In genomic region chr9:112097712-112098688, GRCh38 we compare ENCODE assay signal across 8 cellular contexts.
DNase-seq lines count a peak whose midpoint lies in the region; ATAC-seq lines count a peak whose summit lies in the region.

No MANE protein-coding gene starts in this region.

- H3K18ac ChIP-seq in mesenchymal stem cell (ENCODE audit: low read depth in 1 of 2, low read length in 2 of 2) = peak overlapping the region in 1 of 2 experiments; percentile 57

- H3K27me3 ChIP-seq in mesenchymal stem cell (ENCODE audit: control insufficient read depth in 1 of 2, insufficient read depth in 1 of 2, low read length in 2 of 2) = no peaks in the 10 kb centered on the region

- peaks cover 8% of the 10 kb centered on the region for H3K79me1 ChIP-seq in mesenchymal stem cell (replicated peaks; ENCODE audit: low read length, poor library complexity, severe bottlenecking)

- H3K36me3 ChIP-seq in mesenchymal stem cell (ENCODE audit: control insufficient read depth in 1 of 2, insufficient read depth in 2 of 2, low read depth in 1 of 2, low read length in 2 of 2) = peaks cover 0 to 15% of the 10 kb centered on the region in 2 experiments

- no peak overlapping the region for H3K4me3 Mint-ChIP-seq in activated CD4-positive, alpha-beta memory T cell treated with anti-CD3 and anti-CD28 coated beads, Interleukin-2, amount 10 ng/mL, durations not matched to agents 7 days and 5 days

- H3K9me3 Mint-ChIP-seq in activated CD4-positive, alpha-beta memory T cell treated with anti-CD3 and anti-CD28 coated beads, Interleukin-2, amount 10 ng/mL, durations not matched to agents 7 days and 5 days = no peaks in the 10 kb centered on the region

- H2AK5ac ChIP-seq in mesenchymal stem cell (ENCODE audit: low read length, severe bottlenecking) = peak overlapping the region; percentile 64

- no peak overlapping the region for H3K4me2 ChIP-seq in mesenchymal stem cell (ENCODE audit: low read length, poor library complexity, severe bottlenecking)

- no peak overlapping the region for H3K4ac ChIP-seq in mesenchymal stem cell (ENCODE audit: low read depth in 1 of 2, low read length in 2 of 2)

- CTCF ChIA-PET in activated CD4-positive, alpha-beta memory T cell treated with anti-CD3 and anti-CD28 coated beads, Interleukin-2, amount 10 ng/mL, durations not matched to agents 7 days and 5 days (lab: Charles Lee) = interaction anchor here (0.6 to 8.0 kb wide), 28 partner anchors 8 to 451 kb away, joined by 3 to 84 read pairs (median 4); partner anchors contain the start of genes HSDL2 and PTBP3

- H3K14ac ChIP-seq in mesenchymal stem cell (ENCODE audit: low read length in 2 of 2) = no peak overlapping the region

- peak overlapping the region; percentile 56 for H3K27ac ChIP-seq in mesenchymal stem cell (ENCODE audit: low read length, poor library complexity, severe bottlenecking)

- no peak overlapping the region for H2BK120ac ChIP-seq in mesenchymal stem cell (ENCODE audit: low read depth, low read length)

- H3K4me1 Mint-ChIP-seq in activated CD4-positive, alpha-beta memory T cell treated with anti-CD3 and anti-CD28 coated beads, Interleukin-2, amount 10 ng/mL, durations not matched to agents 7 days and 5 days = peaks cover 37% of the 10 kb centered on the region

- H3K4me3 ChIP-seq in mesenchymal stem cell (ENCODE audit: insufficient read depth in 1 of 2, low read depth in 1 of 2, low read length in 2 of 2) = no peak overlapping the region

- WGBS in mesenchymal stem cell = 63% methylated on average over 14 of the region's 15 CpGs

- H3K27me3 Mint-ChIP-seq in activated CD4-positive, alpha-beta memory T cell treated with anti-CD3 and anti-CD28 coated beads, Interleukin-2, amount 10 ng/mL, durations not matched to agents 7 days and 5 days = no peaks in the 10 kb centered on the region

- H3K27ac Mint-ChIP-seq in activated CD4-positive, alpha-beta memory T cell treated with anti-CD3 and anti-CD28 coated beads, Interleukin-2, amount 10 ng/mL, durations not matched to agents 7 days and 5 days = no peak overlapping the region

- POLR2A ChIA-PET in activated CD4-positive, alpha-beta memory T cell treated with anti-CD3 and anti-CD28 coated beads, Interleukin-2, amount 10 ng/mL, durations not matched to agents 7 days and 5 days (lab: Charles Lee) = interaction anchor here (1.0 to 1.3 kb wide), 2 partner anchors 234 to 235 kb away, joined by 4 to 5 read pairs; partner anchors contain the start of gene PTBP3

- peak; percentile 79 for DNase-seq in EH (ENCODE audit: low read depth)
- DNase-seq in HK-2 (ENCODE audit: unreplicated experiment) = peak; percentile 68
- DNase-seq in NCI-H748 (lab: John Stamatoyannopoulos, UW; ENCODE audit: unreplicated experiment) = peak; percentile 70
- peak; percentile 74 for DNase-seq in activated CD4-positive, alpha-beta memory T cell treated with anti-CD3 and anti-CD28 coated beads, Interleukin-2, amount 10 ng/mL, durations not matched to agents 7 days and 5 days
- peak; percentile 68 for DNase-seq in effector CD4-positive, alpha-beta T cell
- peak; percentile 78 for DNase-seq in mesenchymal stem cell
- peak; percentile 36 for DNase-seq in stimulated activated CD8-positive, alpha-beta memory T cell treated with anti-CD3 and anti-CD28 coated beads, Interleukin-4, amount 100 ng/mL, for 24 hours (ENCODE audit: low read depth)

- no peak overlapping the region for H2BK15ac ChIP-seq in mesenchymal stem cell (ENCODE audit: low read depth, poor library complexity, severe bottlenecking)

- no peak for ATAC-seq in HG02885 (IDR thresholded peaks at IDR 0.05; ENCODE audit: poor library complexity, unreplicated experiment)

- peaks cover 24% of the 10 kb centered on the region for H3K36me3 Mint-ChIP-seq in activated CD4-positive, alpha-beta memory T cell treated with anti-CD3 and anti-CD28 coated beads, Interleukin-2, amount 10 ng/mL, durations not matched to agents 7 days and 5 days (ENCODE audit: low read depth)

- H4K8ac ChIP-seq in mesenchymal stem cell (ENCODE audit: low read length) = no peak overlapping the region

- peak overlapping the region in 1 of 2 experiments; percentile 24 for H2BK12ac ChIP-seq in mesenchymal stem cell (ENCODE audit: low read length in 2 of 2)

- peaks cover 5% of the 10 kb centered on the region for H3K4me1 ChIP-seq in mesenchymal stem cell (ENCODE audit: control insufficient read depth, insufficient read depth, low read depth, low read length)

- H4K91ac ChIP-seq in mesenchymal stem cell (ENCODE audit: low read length) = no peak overlapping the region

- peak overlapping the region; percentile 81 for H2AFZ ChIP-seq in mesenchymal stem cell (ENCODE audit: low read depth, low read length)

- no peak overlapping the region for H2BK5ac ChIP-seq in mesenchymal stem cell (ENCODE audit: low read depth, low read length, poor library complexity, severe bottlenecking)

- no peaks in the 10 kb centered on the region for H3K9me3 ChIP-seq in mesenchymal stem cell (ENCODE audit: control insufficient read depth, low read length)

- no peak overlapping the region for H3K9ac ChIP-seq in mesenchymal stem cell (ENCODE audit: low read length)

- H3K23ac ChIP-seq in mesenchymal stem cell (ENCODE audit: low read length in 2 of 2) = no peak overlapping the region
